In the genomic region with DNA sequence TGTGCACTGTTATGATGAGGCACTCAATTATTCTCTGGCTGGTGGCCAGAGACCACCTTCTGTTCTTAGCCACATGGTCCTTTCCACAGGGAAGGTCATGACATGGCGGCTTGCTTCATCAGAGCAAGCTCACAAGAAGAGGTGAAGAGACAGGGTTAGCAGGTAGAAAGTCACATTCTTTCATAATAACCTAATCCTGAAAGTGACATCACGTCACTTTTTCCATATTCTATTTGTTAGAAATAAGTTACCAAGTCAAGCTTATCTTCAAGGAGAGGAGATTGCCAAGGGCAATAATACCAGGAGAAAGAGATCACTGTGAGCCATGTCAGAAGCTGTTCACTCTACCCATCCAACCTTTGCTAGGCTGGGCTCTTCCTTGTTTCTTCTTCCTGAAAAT, we compare ENCODE assay signal across 26 cellular contexts.
"Had no signal": no experiment of that assay in that cellular context is flagged by ENCODE, and none has a peak within 500 bp of the region (broad histone marks: within the 10 kb centered on the region; RNA-seq: fewer than 3 reads in every experiment).

No MANE protein-coding gene starts in this region.

- H3K4me3 Mint-ChIP-seq: activated B cell treated with CpG ODN at 0.5 μM for 24 hours; activated CD8-positive, alpha-beta T cell treated with anti-CD3 and anti-CD28 coated beads, Interleukin-2, amount 10 ng/mL, durations not matched to agents 7 days and 5 days; activated naive CD4-positive, alpha-beta T cell treated with anti-CD3 and anti-CD28 coated beads for 36 hours; activated naive CD8-positive, alpha-beta T cell treated with anti-CD3 and anti-CD28 coated beads for 36 hours; effector memory CD8-positive, alpha-beta T cell; immature natural killer cell; natural killer cell; T-helper 2 cell treated with Interferon-gamma antibody and Interleukin-4, amounts not matched to agents 5 μg/mL and 100 μg/mL, for 36 hours had no signal

- H3K4me1 Mint-ChIP-seq: activated B cell treated with CpG ODN at 0.5 μM for 24 hours; activated naive CD8-positive, alpha-beta T cell treated with anti-CD3 and anti-CD28 coated beads for 36 hours; immature natural killer cell; natural killer cell had no signal

- H3K27ac Mint-ChIP-seq: activated B cell treated with CpG ODN at 0.5 μM for 24 hours; activated CD8-positive, alpha-beta T cell treated with anti-CD3 and anti-CD28 coated beads, Interleukin-2, amount 10 ng/mL, durations not matched to agents 7 days and 5 days; activated naive CD4-positive, alpha-beta T cell treated with anti-CD3 and anti-CD28 coated beads for 36 hours; activated naive CD8-positive, alpha-beta T cell treated with anti-CD3 and anti-CD28 coated beads for 36 hours; effector memory CD8-positive, alpha-beta T cell; immature natural killer cell; natural killer cell; T-helper 2 cell treated with Interferon-gamma antibody and Interleukin-4, amounts not matched to agents 5 μg/mL and 100 μg/mL, for 36 hours had no signal

- H3K9me3 Mint-ChIP-seq: activated B cell treated with CpG ODN at 0.5 μM for 24 hours; activated naive CD4-positive, alpha-beta T cell treated with anti-CD3 and anti-CD28 coated beads for 36 hours; activated naive CD8-positive, alpha-beta T cell treated with anti-CD3 and anti-CD28 coated beads for 36 hours; effector memory CD8-positive, alpha-beta T cell; T-helper 2 cell treated with Interferon-gamma antibody and Interleukin-4, amounts not matched to agents 5 μg/mL and 100 μg/mL, for 36 hours had no signal

- H3K27me3 ChIP-seq: adrenal gland, ascending aorta, gastroesophageal sphincter, left lung, right atrium auricular region, upper lobe of left lung, vagina had no signal

- H3K27ac ChIP-seq: adrenal gland, gastroesophageal sphincter, left lung, lower lobe of right lung, right atrium auricular region, upper lobe of left lung, vagina had no signal

- H3K9me3 ChIP-seq: adrenal gland, ascending aorta, gastroesophageal sphincter, left lung, lower lobe of right lung, right atrium auricular region, upper lobe of left lung, vagina had no signal

- H3K36me3 ChIP-seq: adrenal gland, ascending aorta, gastroesophageal sphincter, left lung, lower lobe of right lung, right atrium auricular region, upper lobe of left lung, vagina had no signal

- ATAC-seq: activated CD8-positive, alpha-beta T cell treated with anti-CD3 and anti-CD28 coated beads, Interleukin-2, amount 10 ng/mL, durations not matched to agents 7 days and 5 days; effector memory CD8-positive, alpha-beta T cell; gastroesophageal sphincter; left lung; lower lobe of right lung; natural killer cell; stimulated activated naive CD8-positive, alpha-beta T cell treated with anti-CD3 and anti-CD28 coated beads, Interleukin-15, Interleukin-2, amounts not matched to agents 100 U/mL and 50 U/mL, for 24 hours had no signal

- H3K4me1 ChIP-seq: adrenal gland, left lung, lower lobe of right lung, upper lobe of left lung, vagina had no signal

- H3K27me3 Mint-ChIP-seq: activated B cell treated with CpG ODN at 0.5 μM for 24 hours; activated naive CD8-positive, alpha-beta T cell treated with anti-CD3 and anti-CD28 coated beads for 36 hours; effector memory CD8-positive, alpha-beta T cell had no signal

- DNase-seq: activated B cell treated with CpG ODN at 0.5 μM for 24 hours; activated CD4-positive, alpha-beta T cell treated with anti-CD3 and anti-CD28 coated beads, Interleukin-2, amount 50 U/mL, for 1 hour; activated CD8-positive, alpha-beta T cell treated with anti-CD3 and anti-CD28 coated beads, Interleukin-2, amount 10 ng/mL, durations not matched to agents 7 days and 5 days; activated effector memory CD4-positive, alpha-beta T cell treated with Interleukin-2 at 50 U/mL for 16 hours; activated naive CD4-positive, alpha-beta T cell treated with anti-CD3 and anti-CD28 coated beads for 36 hours; activated naive CD8-positive, alpha-beta T cell treated with anti-CD3 and anti-CD28 coated beads for 36 hours; adrenal gland; caudate nucleus; cortex of kidney; effector memory CD8-positive, alpha-beta T cell; erythroblast; head of caudate nucleus; hypothalamus; immature natural killer cell; left lung; lower lobe of right lung; mesendoderm; natural killer cell; stimulated activated naive CD8-positive, alpha-beta T cell treated with anti-CD3 and anti-CD28 coated beads, Interleukin-15, Interleukin-2, amounts not matched to agents 100 U/mL and 50 U/mL, for 24 hours; T-helper 1 cell; upper lobe of left lung had no signal

- H3K4me3 ChIP-seq: adrenal gland, ascending aorta, gastroesophageal sphincter, left lung, lower lobe of right lung, right atrium auricular region, upper lobe of left lung, vagina had no signal

- H3K36me3 Mint-ChIP-seq: activated naive CD8-positive, alpha-beta T cell treated with anti-CD3 and anti-CD28 coated beads for 36 hours; immature natural killer cell; natural killer cell had no signal
